Comparison of ENCODE assay signal across 20 cellular contexts in the genomic region with DNA sequence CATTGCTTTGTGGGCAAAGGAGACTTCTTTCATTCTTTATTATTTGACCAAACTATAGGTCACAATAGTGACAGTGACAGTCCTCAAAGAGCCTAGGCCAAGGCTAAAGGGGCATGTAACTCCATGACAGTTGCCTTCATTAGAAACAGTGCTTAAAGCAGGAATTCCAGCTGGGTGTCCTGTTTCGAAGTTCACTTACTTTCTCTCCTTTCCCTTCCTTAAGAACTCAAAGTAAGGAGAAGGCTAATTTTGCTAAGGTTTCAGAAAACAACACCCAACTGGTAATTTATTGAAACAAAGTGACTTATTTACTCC. TPM values are rescaled to one million over a fixed set of nuclear protein-coding genes. Genes with fewer than 3 reads are reported as not detected.
DNase-seq lines count a peak whose midpoint lies in the region; ATAC-seq and TF ChIP-seq lines count a peak whose summit lies in the region.
"Had no signal": no experiment of that assay in that cellular context is flagged by ENCODE, and none has a peak within 500 bp of the region (broad histone marks: within the 10 kb centered on the region; RNA-seq: fewer than 3 reads in every experiment).

No MANE protein-coding gene starts in this region.

- no peaks in the 10 kb centered on the region for H3K36me3 Mint-ChIP-seq in nephron (ENCODE audit: low read depth)

- ATAC-seq in GM19452 (IDR thresholded peaks at IDR 0.05; ENCODE audit: unreplicated experiment) (no peak), GM21423 (IDR thresholded peaks at IDR 0.05; ENCODE audit: unreplicated experiment) (no peak), GM21381 (IDR thresholded peaks at IDR 0.05; ENCODE audit: unreplicated experiment) (no peak)

- H3K27ac ChIP-seq in angular gyrus (ENCODE audit: low read depth, low read length), result peak overlapping the region; percentile 80

- peak; percentile 2 for DNase-seq in foreskin melanocyte
- DNase-seq in MG63, result no peak
- DNase-seq: BE2C; Calu3; CD4-positive, alpha-beta T cell; DMS53; IMR-90; Karpas-422; MM.1S; NCI-H1105; NCI-H1694 treated with DMSO at 0.1 percent for 48 hours; NCI-H446; NK-92 treated with Interleukin-12 subunit alpha and Interleukin-12 subunit beta, amount 100 ng/mL, for 24 hours; OCI-M1; SIG-M5 had no signal

- H3K27ac Mint-ChIP-seq in nephron, result peak overlapping the region; percentile 75 to 94 (median 92)
- H3K27ac Mint-ChIP-seq: CD4-positive, alpha-beta T cell had no signal

- H3K4me3 Mint-ChIP-seq in nephron, result no peak overlapping the region
- H3K4me3 Mint-ChIP-seq: CD4-positive, alpha-beta T cell had no signal

- H3K4me3 ChIP-seq in MG63, result no peak overlapping the region

- peaks cover 6% of the 10 kb centered on the region for H3K9me3 Mint-ChIP-seq in nephron
- H3K9me3 Mint-ChIP-seq: CD4-positive, alpha-beta T cell had no signal

- no peaks in the 10 kb centered on the region for H3K27me3 ChIP-seq in MG63

- H3K36me3 ChIP-seq in MG63, result no peaks in the 10 kb centered on the region
- H3K36me3 ChIP-seq: BE2C had no signal

- TF ChIP-seq CTCF in nephron (IDR thresholded peaks at IDR 0.05; ENCODE audit: unreplicated experiment in 3 of 3), result no peak

- no peaks in the 10 kb centered on the region for H3K27me3 Mint-ChIP-seq in nephron (ENCODE audit: low read depth)

- peaks cover 24% of the 10 kb centered on the region for H3K4me1 Mint-ChIP-seq in nephron

- H3K9me3 ChIP-seq in MG63, result no peaks in the 10 kb centered on the region
- H3K9me3 ChIP-seq: BE2C had no signal

RNA-seq across cellular contexts. Expression of gene HEY2, which starts 48.1 kb away (rescaled TPM):
- not detected in 2 replicates for total RNA-seq in MG63 (2014; rRNA removed; shearing (Covaris generic); ENCODE audit: low replicate concordance)
- total RNA-seq: IMR-90 had no signal
